ENCODE assay signal across 34 cellular contexts in the genomic region with DNA sequence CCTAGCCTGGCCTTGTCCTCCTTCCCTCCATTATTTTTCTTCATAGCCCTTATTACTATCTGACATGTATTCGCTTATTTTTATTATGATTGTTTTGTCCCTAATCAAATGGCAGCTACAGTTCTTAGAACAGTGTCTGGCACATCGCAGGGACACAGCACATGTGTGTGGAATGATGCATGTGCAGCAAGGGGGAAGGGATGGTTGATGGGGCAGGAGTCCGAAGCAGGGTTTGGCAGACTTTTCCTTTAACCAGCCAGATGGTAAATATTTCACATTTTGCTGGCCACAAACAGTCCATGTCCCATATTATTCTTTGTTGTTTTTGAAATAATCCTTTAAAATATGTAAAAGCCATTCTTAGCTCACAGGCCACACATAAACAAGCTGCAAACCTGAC.
"Had no signal": no experiment of that assay in that cellular context is flagged by ENCODE, and none has a peak within 500 bp of the region (broad histone marks: within the 10 kb centered on the region; RNA-seq: fewer than 3 reads in every experiment).

No MANE protein-coding gene starts in this region.

- DNase-seq: activated CD4-positive, alpha-beta memory T cell treated with anti-CD3 and anti-CD28 coated beads for 36 hours; activated CD4-positive, alpha-beta T cell treated with anti-CD3 and anti-CD28 coated beads for 1 hour; activated CD4-positive, alpha-beta T cell treated with anti-CD3 and anti-CD28 coated beads for 48 hours; activated CD8-positive, alpha-beta memory T cell treated with anti-CD3 and anti-CD28 coated beads, Interleukin-2, amount 10 ng/mL, durations not matched to agents 7 days and 5 days; activated CD8-positive, alpha-beta memory T cell treated with anti-CD3 and anti-CD28 coated beads, Interleukin-2, amount 50 U/mL, for 4 hours; activated CD8-positive, alpha-beta T cell treated with anti-CD3 and anti-CD28 coated beads, Interleukin-2, amount 10 ng/mL, durations not matched to agents 7 days and 5 days; activated effector memory CD4-positive, alpha-beta T cell treated with anti-CD3 and anti-CD28 coated beads, Interleukin-2, amount 50 U/mL, for 16 hours; activated naive CD4-positive, alpha-beta T cell treated with anti-CD3 and anti-CD28 coated beads for 36 hours; activated naive CD8-positive, alpha-beta T cell treated with anti-CD3 and anti-CD28 coated beads for 36 hours; activated naive CD8-positive, alpha-beta T cell treated with anti-CD3 and anti-CD28 coated beads, Interleukin-2, amount 50 U/mL, for 24 hours; activated T-cell treated with anti-CD3 and anti-CD28 coated beads, Interleukin-2, amount 50 U/mL, for 1 hour; activated T-cell treated with anti-CD3 and anti-CD28 coated beads, Interleukin-2, amount 50 U/mL, for 48 hours; adrenal gland; amygdala; aorta; body of pancreas; central memory CD4-positive, alpha-beta T cell; cerebellar nuclear complex; colonic mucosa; effector CD8-positive, alpha-beta T cell; esophagus squamous epithelium; foreskin keratinocyte; gastrocnemius medialis; glutamatergic neuron; heart left ventricle; T-helper 2 cell had no signal

- H3K27ac Mint-ChIP-seq: activated CD4-positive, alpha-beta memory T cell treated with anti-CD3 and anti-CD28 coated beads for 36 hours; activated CD8-positive, alpha-beta memory T cell treated with anti-CD3 and anti-CD28 coated beads, Interleukin-2, amount 10 ng/mL, durations not matched to agents 7 days and 5 days; activated CD8-positive, alpha-beta T cell treated with anti-CD3 and anti-CD28 coated beads, Interleukin-2, amount 10 ng/mL, durations not matched to agents 7 days and 5 days; activated naive CD4-positive, alpha-beta T cell treated with anti-CD3 and anti-CD28 coated beads for 36 hours; activated naive CD8-positive, alpha-beta T cell treated with anti-CD3 and anti-CD28 coated beads, Interleukin-2, amount 50 U/mL, for 24 hours; activated T-helper 1 cell treated with anti-CD3 and anti-CD28 coated beads, Interleukin-12 subunit alpha, Interleukin-12 subunit beta, Interleukin-2, Interleukin-4 antibody, amounts not matched to agents 30 ng/mL and 10 ng/mL and 1 ng/mL, durations not matched to agents 14 hours and 24 hours and 36 hours; activated T-helper 2 cell treated with anti-CD3 and anti-CD28 coated beads, Interferon-gamma antibody, Interleukin-2, Interleukin-4, amounts not matched to agents 10 μg/mL and 5 μg/mL and 100 μg/mL, durations not matched to agents 14 hours and 24 hours and 36 hours; WTC11 had no signal

- H3K36me3 Mint-ChIP-seq: WTC11 had no signal

- FAIRE-seq: endometrium, endothelial cell of umbilical vein had no signal

- H3K4me1 Mint-ChIP-seq: activated naive CD4-positive, alpha-beta T cell treated with anti-CD3 and anti-CD28 coated beads, Interleukin-2, amount 50 U/mL, for 24 hours; WTC11 had no signal

- H3K4me3 ChIP-seq: adrenal gland, body of pancreas, breast epithelium, cardiac muscle cell, colonic mucosa, esophagus squamous epithelium, gastrocnemius medialis, heart left ventricle had no signal

- H3K27me3 Mint-ChIP-seq: activated CD4-positive, alpha-beta memory T cell treated with anti-CD3 and anti-CD28 coated beads for 36 hours; activated CD8-positive, alpha-beta memory T cell treated with anti-CD3 and anti-CD28 coated beads, Interleukin-2, amount 10 ng/mL, durations not matched to agents 7 days and 5 days; activated naive CD4-positive, alpha-beta T cell treated with anti-CD3 and anti-CD28 coated beads, Interleukin-2, amount 50 U/mL, for 24 hours; activated naive CD8-positive, alpha-beta T cell treated with anti-CD3 and anti-CD28 coated beads for 36 hours; activated naive CD8-positive, alpha-beta T cell treated with anti-CD3 and anti-CD28 coated beads, Interleukin-2, amount 50 U/mL, for 24 hours had no signal

- ATAC-seq: activated CD8-positive, alpha-beta T cell treated with anti-CD3 and anti-CD28 coated beads, Interleukin-2, amount 10 ng/mL, durations not matched to agents 7 days and 5 days; activated naive CD8-positive, alpha-beta T cell treated with anti-CD3 and anti-CD28 coated beads, Interleukin-2, amount 50 U/mL, for 24 hours; body of pancreas; foreskin keratinocyte; gastrocnemius medialis; heart left ventricle; WTC11 had no signal

- H3K4me3 Mint-ChIP-seq: activated CD4-positive, alpha-beta memory T cell treated with anti-CD3 and anti-CD28 coated beads for 36 hours; activated CD8-positive, alpha-beta memory T cell treated with anti-CD3 and anti-CD28 coated beads, Interleukin-2, amount 10 ng/mL, durations not matched to agents 7 days and 5 days; activated CD8-positive, alpha-beta T cell treated with anti-CD3 and anti-CD28 coated beads, Interleukin-2, amount 10 ng/mL, durations not matched to agents 7 days and 5 days; activated naive CD4-positive, alpha-beta T cell treated with anti-CD3 and anti-CD28 coated beads for 36 hours; activated naive CD4-positive, alpha-beta T cell treated with anti-CD3 and anti-CD28 coated beads, Interleukin-2, amount 50 U/mL, for 24 hours; activated naive CD8-positive, alpha-beta T cell treated with anti-CD3 and anti-CD28 coated beads for 36 hours; activated naive CD8-positive, alpha-beta T cell treated with anti-CD3 and anti-CD28 coated beads, Interleukin-2, amount 50 U/mL, for 24 hours; activated T-helper 1 cell treated with anti-CD3 and anti-CD28 coated beads, Interleukin-12 subunit alpha, Interleukin-12 subunit beta, Interleukin-2, Interleukin-4 antibody, amounts not matched to agents 30 ng/mL and 10 ng/mL and 1 ng/mL, durations not matched to agents 14 hours and 24 hours and 36 hours; WTC11 had no signal

- H3K9me3 Mint-ChIP-seq: activated CD4-positive, alpha-beta memory T cell treated with anti-CD3 and anti-CD28 coated beads for 36 hours; activated naive CD4-positive, alpha-beta T cell treated with anti-CD3 and anti-CD28 coated beads for 36 hours; activated naive CD4-positive, alpha-beta T cell treated with anti-CD3 and anti-CD28 coated beads, Interleukin-2, amount 50 U/mL, for 24 hours; activated naive CD8-positive, alpha-beta T cell treated with anti-CD3 and anti-CD28 coated beads for 36 hours; activated naive CD8-positive, alpha-beta T cell treated with anti-CD3 and anti-CD28 coated beads, Interleukin-2, amount 50 U/mL, for 24 hours; activated T-helper 1 cell treated with anti-CD3 and anti-CD28 coated beads, Interleukin-12 subunit alpha, Interleukin-12 subunit beta, Interleukin-2, Interleukin-4 antibody, amounts not matched to agents 30 ng/mL and 10 ng/mL and 1 ng/mL, durations not matched to agents 14 hours and 24 hours and 36 hours; activated T-helper 2 cell treated with anti-CD3 and anti-CD28 coated beads, Interferon-gamma antibody, Interleukin-2, Interleukin-4, amounts not matched to agents 10 μg/mL and 5 μg/mL and 100 μg/mL, durations not matched to agents 14 hours and 24 hours and 36 hours; WTC11 had no signal
